In the genomic region with DNA sequence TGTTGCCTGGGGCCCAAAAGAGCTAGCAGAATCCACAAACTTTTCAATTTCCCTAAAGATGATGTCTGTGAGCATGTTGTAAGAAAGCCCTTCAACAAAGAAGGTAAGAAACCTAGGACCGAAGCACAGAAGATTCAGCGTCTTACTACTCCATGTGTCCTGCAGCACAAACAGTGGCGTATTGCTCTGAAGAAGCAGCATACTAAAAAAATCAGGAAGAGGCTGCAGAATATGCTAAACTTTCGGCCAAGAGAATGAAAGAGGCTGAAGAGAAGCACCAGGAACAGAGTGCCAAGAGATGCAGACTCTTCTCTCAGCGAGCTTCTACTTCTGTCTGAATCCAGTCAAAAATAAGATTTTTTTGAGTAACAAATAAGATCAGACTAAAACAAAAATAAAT, we compare ENCODE assay signal across 31 cellular contexts.
"Had no signal": no experiment of that assay in that cellular context is flagged by ENCODE, and none has a peak within 500 bp of the region (broad histone marks: within the 10 kb centered on the region; RNA-seq: fewer than 3 reads in every experiment).

No MANE protein-coding gene starts in this region.

- H3K4me3 Mint-ChIP-seq: activated B cell treated with CpG ODN at 0.5 μM for 24 hours; activated CD8-positive, alpha-beta T cell treated with anti-CD3 and anti-CD28 coated beads for 36 hours; activated naive CD8-positive, alpha-beta T cell; activated T-cell treated with anti-CD3 and anti-CD28 coated beads, Interleukin-2, amount 50 U/mL, for 4 hours; activated T-helper 17 cell treated with anti-CD3 and anti-CD28 coated beads, Interleukin-2, amount 50 U/mL, for 72 hours; effector memory CD8-positive, alpha-beta T cell; T-helper 17 cell; T-helper 2 cell treated with Interferon-gamma antibody and Interleukin-4, amounts not matched to agents 5 μg/mL and 100 μg/mL, for 36 hours had no signal

- H3K36me3 Mint-ChIP-seq: activated naive CD8-positive, alpha-beta T cell had no signal

- H3K9me3 ChIP-seq: body of pancreas, esophagus squamous epithelium had no signal

- H3K9me3 Mint-ChIP-seq: activated B cell treated with CpG ODN at 0.5 μM for 24 hours; activated CD8-positive, alpha-beta T cell treated with anti-CD3 and anti-CD28 coated beads for 36 hours; T-helper 2 cell treated with Interferon-gamma antibody and Interleukin-4, amounts not matched to agents 5 μg/mL and 100 μg/mL, for 36 hours had no signal

- H3K36me3 ChIP-seq: esophagus squamous epithelium, WERI-Rb-1 had no signal

- FAIRE-seq: colon, frontal cortex had no signal

- ATAC-seq: activated CD4-positive, CD25-positive, alpha-beta regulatory T cell treated with anti-CD3 and anti-CD28 coated beads, Interleukin-2, amount 50 U/mL, for 24 hours; activated CD8-positive, alpha-beta T cell treated with anti-CD3 and anti-CD28 coated beads for 36 hours; activated T-cell treated with anti-CD3 and anti-CD28 coated beads, Interleukin-2, amount 50 U/mL, for 4 hours; activated T-helper 17 cell treated with anti-CD3 and anti-CD28 coated beads, Interleukin-2, amount 50 U/mL, for 72 hours; body of pancreas; effector memory CD8-positive, alpha-beta T cell; T-helper 17 cell had no signal

- H3K27ac Mint-ChIP-seq: activated B cell treated with CpG ODN at 0.5 μM for 24 hours; activated CD8-positive, alpha-beta T cell treated with anti-CD3 and anti-CD28 coated beads for 36 hours; activated naive CD8-positive, alpha-beta T cell; activated T-helper 17 cell treated with anti-CD3 and anti-CD28 coated beads, Interleukin-2, amount 50 U/mL, for 72 hours; effector memory CD8-positive, alpha-beta T cell; T-helper 17 cell; T-helper 2 cell treated with Interferon-gamma antibody and Interleukin-4, amounts not matched to agents 5 μg/mL and 100 μg/mL, for 36 hours had no signal

- H3K27me3 ChIP-seq: body of pancreas, esophagus squamous epithelium had no signal

- H3K4me3 ChIP-seq: body of pancreas, esophagus squamous epithelium had no signal

- H3K27ac ChIP-seq: body of pancreas, esophagus squamous epithelium, WERI-Rb-1 had no signal

- H3K4me1 Mint-ChIP-seq: activated B cell treated with CpG ODN at 0.5 μM for 24 hours; activated T-helper 17 cell treated with anti-CD3 and anti-CD28 coated beads, Interleukin-2, amount 50 U/mL, for 72 hours; T-helper 17 cell had no signal

- H3K27me3 Mint-ChIP-seq: activated B cell treated with CpG ODN at 0.5 μM for 24 hours; activated CD8-positive, alpha-beta T cell treated with anti-CD3 and anti-CD28 coated beads for 36 hours; activated naive CD8-positive, alpha-beta T cell; activated T-helper 17 cell treated with anti-CD3 and anti-CD28 coated beads, Interleukin-2, amount 50 U/mL, for 72 hours; effector memory CD8-positive, alpha-beta T cell; T-helper 17 cell had no signal

- DNase-seq: activated B cell treated with CpG ODN at 0.5 μM for 24 hours; activated CD4-positive, alpha-beta T cell treated with anti-CD3 and anti-CD28 coated beads for 48 hours; activated CD4-positive, alpha-beta T cell treated with anti-CD3 and anti-CD28 coated beads, Interleukin-2, amount 50 U/mL, for 1 hour; activated CD4-positive, alpha-beta T cell treated with anti-CD3 and anti-CD28 coated beads, Interleukin-2, amount 50 U/mL, for 48 hours; activated CD8-positive, alpha-beta memory T cell treated with anti-CD3 and anti-CD28 coated beads for 24 hours; activated CD8-positive, alpha-beta T cell treated with anti-CD3 and anti-CD28 coated beads for 36 hours; activated effector memory CD4-positive, alpha-beta T cell treated with Interleukin-2 at 50 U/mL for 16 hours; activated gamma-delta T cell treated with Interleukin-2 at 50 U/mL for 16 hours; activated naive CD4-positive, alpha-beta T cell treated with anti-CD3 and anti-CD28 coated beads, Interleukin-2, amount 50 U/mL, for 16 hours; activated naive CD4-positive, alpha-beta T cell treated with Interleukin-2 at 50 U/mL for 16 hours; activated T-cell treated with anti-CD3 and anti-CD28 coated beads, Interleukin-2, amount 50 U/mL, for 4 hours; amniotic stem cell; anterior cingulate cortex; body of pancreas; caudate nucleus; cortex of kidney; dermis blood vessel endothelial cell; effector CD4-positive, alpha-beta T cell; effector memory CD8-positive, alpha-beta T cell; esophagus squamous epithelium; foreskin fibroblast; head of caudate nucleus; T-helper 17 cell; T1000; WERI-Rb-1 had no signal
